ENCODE assay signal across 21 cellular contexts in genomic region chr3:183163563-183163962, GRCh38. TPM values are rescaled to one million over a fixed set of nuclear protein-coding genes. Genes with fewer than 3 reads are reported as not detected.
DNase-seq lines count a peak whose midpoint lies in the region; ATAC-seq, FAIRE-seq and TF ChIP-seq lines count a peak whose summit lies in the region.
"Had no signal": no experiment of that assay in that cellular context is flagged by ENCODE, and none has a peak within 500 bp of the region (broad histone marks: within the 10 kb centered on the region; RNA-seq: fewer than 3 reads in every experiment).

No MANE protein-coding gene starts in this region.

- no peak overlapping the region for H3K27ac Mint-ChIP-seq in activated naive CD4-positive, alpha-beta T cell treated with anti-CD3 and anti-CD28 coated beads, Interleukin-2, amount 10 ng/mL, durations not matched to agents 7 days and 5 days
- H3K27ac Mint-ChIP-seq in activated naive CD4-positive, alpha-beta T cell treated with anti-CD3 and anti-CD28 coated beads, Interleukin-2, amount 50 U/mL, for 72 hours = peak overlapping the region in 1 of 2 donors; percentile 83
- H3K27ac Mint-ChIP-seq in activated CD4-positive, alpha-beta memory T cell treated with anti-CD3 and anti-CD28 coated beads for 36 hours = no peak overlapping the region
- no peak overlapping the region for H3K27ac Mint-ChIP-seq in stimulated activated naive CD8-positive, alpha-beta T cell treated with anti-CD3 and anti-CD28 coated beads, Interleukin-15, amount 100 ng/mL, for 72 hours
- H3K27ac Mint-ChIP-seq: memory B cell had no signal

- H3K9me3 Mint-ChIP-seq in activated naive CD4-positive, alpha-beta T cell treated with anti-CD3 and anti-CD28 coated beads, Interleukin-2, amount 10 ng/mL, durations not matched to agents 7 days and 5 days = no peaks in the 10 kb centered on the region
- H3K9me3 Mint-ChIP-seq in activated naive CD4-positive, alpha-beta T cell treated with anti-CD3 and anti-CD28 coated beads, Interleukin-2, amount 50 U/mL, for 72 hours = no peaks in the 10 kb centered on the region
- H3K9me3 Mint-ChIP-seq in activated CD4-positive, alpha-beta memory T cell treated with anti-CD3 and anti-CD28 coated beads for 36 hours = no peaks in the 10 kb centered on the region
- no peaks in the 10 kb centered on the region for H3K9me3 Mint-ChIP-seq in stimulated activated naive CD8-positive, alpha-beta T cell treated with anti-CD3 and anti-CD28 coated beads, Interleukin-15, amount 100 ng/mL, for 72 hours

- H3K36me3 ChIP-seq in endothelial cell of umbilical vein (ENCODE audit: control insufficient read depth in 2 of 2, extremely low read depth in 1 of 2, insufficient read depth in 2 of 2, low read length in 2 of 2) = no peaks in the 10 kb centered on the region
- H3K36me3 ChIP-seq: right lobe of liver, suprapubic skin had no signal

- H3K4me1 Mint-ChIP-seq in activated naive CD4-positive, alpha-beta T cell treated with anti-CD3 and anti-CD28 coated beads, Interleukin-2, amount 10 ng/mL, durations not matched to agents 7 days and 5 days = peaks cover 20% of the 10 kb centered on the region
- H3K4me1 Mint-ChIP-seq in activated CD4-positive, alpha-beta memory T cell treated with anti-CD3 and anti-CD28 coated beads for 36 hours (ENCODE audit: low read depth) = peaks cover 17% of the 10 kb centered on the region
- H3K4me1 Mint-ChIP-seq in stimulated activated naive CD8-positive, alpha-beta T cell treated with anti-CD3 and anti-CD28 coated beads, Interleukin-15, amount 100 ng/mL, for 72 hours = peaks cover 29% of the 10 kb centered on the region

- CTCF ChIA-PET in activated naive CD4-positive, alpha-beta T cell treated with anti-CD3 and anti-CD28 coated beads, Interleukin-2, amount 10 ng/mL, durations not matched to agents 7 days and 5 days (lab: Charles Lee) = interaction anchor here (0.6 kb wide), 1 partner anchor 14 kb away, joined by 3 read pairs; no protein-coding TSS in a partner anchor
- CTCF ChIA-PET in activated CD4-positive, alpha-beta memory T cell treated with anti-CD3 and anti-CD28 coated beads for 36 hours (lab: Charles Lee) = interaction anchor here (1.4 kb wide), 1 partner anchor 21 kb away, joined by 3 read pairs; no protein-coding TSS in a partner anchor
- CTCF ChIA-PET in endothelial cell of umbilical vein (lab: Charles Lee) = no interaction called here

- no peak for ATAC-seq in activated naive CD4-positive, alpha-beta T cell treated with anti-CD3 and anti-CD28 coated beads, Interleukin-2, amount 50 U/mL, for 72 hours
- ATAC-seq in stimulated activated naive CD8-positive, alpha-beta T cell treated with anti-CD3 and anti-CD28 coated beads, Interleukin-15, amount 100 ng/mL, for 72 hours = no peak
- ATAC-seq in GM18519 (IDR thresholded peaks at IDR 0.05; ENCODE audit: low FRiP score, unreplicated experiment) = no peak
- no peak for ATAC-seq in GM21737 (IDR thresholded peaks at IDR 0.05; ENCODE audit: unreplicated experiment)

- no peak overlapping the region for H3K27ac ChIP-seq in endothelial cell of umbilical vein (ENCODE audit: insufficient read depth, low read depth, low read length)
- H3K27ac ChIP-seq: hepatocyte, right lobe of liver, suprapubic skin had no signal

- H3K9ac ChIP-seq in endothelial cell of umbilical vein (replicated peaks; ENCODE audit: extremely low read depth, insufficient read depth, low read length) = no peak overlapping the region

- H3K4me2 ChIP-seq in endothelial cell of umbilical vein (ENCODE audit: insufficient read depth, low read length) = no peak overlapping the region

- POLR2A ChIA-PET in activated CD4-positive, alpha-beta memory T cell treated with anti-CD3 and anti-CD28 coated beads for 36 hours (lab: Charles Lee) = no interaction called here
- POLR2A ChIA-PET in endothelial cell of umbilical vein (lab: Charles Lee) = no interaction called here

- H4K20me1 ChIP-seq in endothelial cell of umbilical vein (replicated peaks; ENCODE audit: control insufficient read depth, extremely low read depth, insufficient read depth, low read length) = no peaks in the 10 kb centered on the region

- H3K4me3 ChIP-seq in endothelial cell of umbilical vein (replicated peaks in 1 of 3; ENCODE audit: insufficient read depth in 1 of 3, low read depth in 1 of 3, low read length in 3 of 3) = no peak overlapping the region
- H3K4me3 ChIP-seq: hepatocyte had no signal

- H3K4me3 Mint-ChIP-seq in activated naive CD4-positive, alpha-beta T cell treated with anti-CD3 and anti-CD28 coated beads, Interleukin-2, amount 10 ng/mL, durations not matched to agents 7 days and 5 days = peak overlapping the region; percentile 83
- peak overlapping the region; percentile 84 for H3K4me3 Mint-ChIP-seq in activated CD4-positive, alpha-beta memory T cell treated with anti-CD3 and anti-CD28 coated beads for 36 hours
- H3K4me3 Mint-ChIP-seq in stimulated activated naive CD8-positive, alpha-beta T cell treated with anti-CD3 and anti-CD28 coated beads, Interleukin-15, amount 100 ng/mL, for 72 hours = peak overlapping the region; percentile 96

- no peaks in the 10 kb centered on the region for H3K9me1 ChIP-seq in endothelial cell of umbilical vein (replicated peaks; ENCODE audit: control insufficient read depth, extremely low read depth, insufficient read depth, low read length)

- dilution Hi-C loops in endothelial cell of umbilical vein (cut with MboI; ENCODE audit: extremely low pct_ligation_motif_present, low sequenced_read_pairs) = no loop called here

- H3K36me3 Mint-ChIP-seq in activated naive CD4-positive, alpha-beta T cell treated with anti-CD3 and anti-CD28 coated beads, Interleukin-2, amount 10 ng/mL, durations not matched to agents 7 days and 5 days = no peaks in the 10 kb centered on the region
- H3K36me3 Mint-ChIP-seq in activated naive CD4-positive, alpha-beta T cell treated with anti-CD3 and anti-CD28 coated beads, Interleukin-2, amount 50 U/mL, for 72 hours = peaks cover 0 to 11% of the 10 kb centered on the region in 2 donors
- H3K36me3 Mint-ChIP-seq in activated CD4-positive, alpha-beta memory T cell treated with anti-CD3 and anti-CD28 coated beads for 36 hours = no peaks in the 10 kb centered on the region

- intact Hi-C loops in activated CD4-positive, alpha-beta memory T cell treated with anti-CD3 and anti-CD28 coated beads for 36 hours (cut with micrococcal nuclease) = no loop called here
- intact Hi-C loops in endothelial cell of umbilical vein (cut with micrococcal nuclease) = loop anchor here (5.0 kb wide), 1 partner anchor 41 kb away; no protein-coding TSS in a partner anchor

- no peaks in the 10 kb centered on the region for H3K9me3 ChIP-seq in endothelial cell of umbilical vein (replicated peaks; ENCODE audit: control insufficient read depth, insufficient read depth, low read length)
- H3K9me3 ChIP-seq: right lobe of liver, suprapubic skin had no signal

- H3K27me3 Mint-ChIP-seq in activated naive CD4-positive, alpha-beta T cell treated with anti-CD3 and anti-CD28 coated beads, Interleukin-2, amount 10 ng/mL, durations not matched to agents 7 days and 5 days = peaks cover 14% of the 10 kb centered on the region
- peaks cover 3% of the 10 kb centered on the region for H3K27me3 Mint-ChIP-seq in activated CD4-positive, alpha-beta memory T cell treated with anti-CD3 and anti-CD28 coated beads for 36 hours
- H3K27me3 Mint-ChIP-seq in stimulated activated naive CD8-positive, alpha-beta T cell treated with anti-CD3 and anti-CD28 coated beads, Interleukin-15, amount 100 ng/mL, for 72 hours = no peaks in the 10 kb centered on the region

- H3K4me1 ChIP-seq in endothelial cell of umbilical vein (ENCODE audit: control insufficient read depth, extremely low read depth, insufficient read depth, low read length) = peaks cover 18% of the 10 kb centered on the region

- no peak overlapping the region for H2AFZ ChIP-seq in endothelial cell of umbilical vein (ENCODE audit: low read depth, low read length)

- no TSS peak for BruUV-seq in endothelial cell of umbilical vein (replicated peaks; lab: Mats Ljungman, UMichigan)

- peak; percentile 18 for FAIRE-seq in endothelial cell of umbilical vein (lab: Jason Lieb, UNC)
- FAIRE-seq: G401.6 had no signal

- H3K79me2 ChIP-seq in endothelial cell of umbilical vein (ENCODE audit: control insufficient read depth, insufficient read depth, low read length) = no peaks in the 10 kb centered on the region
- H3K79me2 ChIP-seq: hepatocyte had no signal

- no peak for TF ChIP-seq POLR2A in endothelial cell of umbilical vein (IDR thresholded peaks at IDR 0.05; ENCODE audit: low read depth, low read length)

- peak; percentile 19 for DNase-seq in activated naive CD4-positive, alpha-beta T cell treated with anti-CD3 and anti-CD28 coated beads, Interleukin-2, amount 10 ng/mL, durations not matched to agents 7 days and 5 days
- DNase-seq in activated naive CD4-positive, alpha-beta T cell treated with anti-CD3 and anti-CD28 coated beads, Interleukin-2, amount 50 U/mL, for 72 hours (ENCODE audit: low spot score in 2 of 2) = no peak
- no peak for DNase-seq in activated CD4-positive, alpha-beta memory T cell treated with anti-CD3 and anti-CD28 coated beads for 36 hours
- no peak for DNase-seq in endothelial cell of umbilical vein (ENCODE audit: low read depth, low spot score)
- DNase-seq in stimulated activated naive CD8-positive, alpha-beta T cell treated with anti-CD3 and anti-CD28 coated beads, Interleukin-15, amount 100 ng/mL, for 72 hours = no peak
- no peak for DNase-seq in NCI-H82 (lab: John Stamatoyannopoulos, UW)
- DNase-seq: activated CD8-positive, alpha-beta memory T cell treated with anti-CD3 and anti-CD28 coated beads, Interleukin-2, amount 50 U/mL, for 48 hours; amniotic stem cell; caudate nucleus; NCI-H1436; NCI-H2227 treated with DMSO at 0.1 percent for 48 hours; right lobe of liver had no signal

- TF ChIP-seq CTCF in endothelial cell of umbilical vein (IDR thresholded peaks at IDR 0.05; ENCODE audit: extremely low read depth in 1 of 2, insufficient read depth in 1 of 2, low read depth in 1 of 2, low read length in 2 of 2) = no peak

- no peaks in the 10 kb centered on the region for H3K27me3 ChIP-seq in endothelial cell of umbilical vein (ENCODE audit: control insufficient read depth in 2 of 2, insufficient read depth in 2 of 2, low read length in 2 of 2)
- H3K27me3 ChIP-seq: right lobe of liver, suprapubic skin had no signal

RNA-seq across cellular contexts. Expression of gene LAMP3, which starts 1.0 kb away (rescaled TPM):
- total RNA-seq in activated naive CD4-positive, alpha-beta T cell treated with anti-CD3 and anti-CD28 coated beads, Interleukin-2, amount 50 U/mL, for 72 hours = 10 to 100 TPM in 1 of 2 donors, 1 to 10 TPM in 1; 6.9 to 16.7 TPM
- total RNA-seq in activated CD4-positive, alpha-beta memory T cell treated with anti-CD3 and anti-CD28 coated beads for 36 hours = 1 to 10 TPM; 7.9 to 8.0 TPM
- total RNA-seq in endothelial cell of umbilical vein = 3.7 and 8.0 TPM in 2 replicates
- polyA plus RNA-seq in endothelial cell of umbilical vein = 0.94 and 1.0 TPM in 2 replicates
- polyA plus RNA-seq in endothelial cell of umbilical vein (2011; cell fraction: cytosol; rRNA removed) = 0.80 and 1.0 TPM in 2 replicates
- 0.47 and 0.50 TPM in 2 replicates for polyA plus RNA-seq in endothelial cell of umbilical vein (2011; cell fraction: nucleus; rRNA removed)
- 7.1 and 10.7 TPM in 2 replicates for polyA plus RNA-seq in endothelial cell of umbilical vein (2012)
- 0.62 and 1.1 TPM in 2 replicates for polyA minus RNA-seq in endothelial cell of umbilical vein
- not detected for polyA minus RNA-seq in endothelial cell of umbilical vein (2011; cell fraction: cytosol; rRNA and poly(A)+ RNA removed)
- 0.24 and 0.43 TPM in 2 replicates for polyA minus RNA-seq in endothelial cell of umbilical vein (2011; cell fraction: nucleus; rRNA and poly(A)+ RNA removed)
- total RNA-seq: HT-29, LHCN-M2, RPMI7951 had no signal
